Comparison of ENCODE assay signal across 13 cellular contexts in genomic region chr6:90730191-90730673, GRCh38.
A peak's percentile ranks its signal among the peaks of the same experiment; 100 is the strongest.
DNase-seq lines count a peak whose midpoint lies in the region; ATAC-seq lines count a peak whose summit lies in the region.
"Had no signal": no experiment of that assay in that cellular context is flagged by ENCODE, and none has a peak within 500 bp of the region (broad histone marks: within the 10 kb centered on the region; RNA-seq: fewer than 3 reads in every experiment).

No MANE protein-coding gene starts in this region.

- DNase-seq in NCI-H1694 (lab: John Stamatoyannopoulos, UW) (peak; percentile 26), dedifferentiated amniotic fluid mesenchymal stem cell (ENCODE audit: extremely low spot score) (no peak), hepatic stellate cell (ENCODE audit: low spot score) (no peak)
- no peak for DNase-seq in activated T-cell treated with anti-CD3 and anti-CD28 coated beads, Interleukin-2, amount 50 U/mL, for 4 hours
- DNase-seq: activated naive CD8-positive, alpha-beta T cell treated with anti-CD3 and anti-CD28 coated beads, Interleukin-2, amount 50 U/mL, for 24 hours; MG63; naive B cell; NCI-H526 had no signal

- H3K36me3 Mint-ChIP-seq in activated T-cell treated with anti-CD3 and anti-CD28 coated beads, Interleukin-2, amount 50 U/mL, for 4 hours (ENCODE audit: insufficient read depth), result no peaks in the 10 kb centered on the region
- H3K36me3 Mint-ChIP-seq: naive B cell had no signal

- peak; percentile 97 for ATAC-seq in GM18907 (IDR thresholded peaks at IDR 0.05; ENCODE audit: unreplicated experiment)
- ATAC-seq in GM21515 (IDR thresholded peaks at IDR 0.05; ENCODE audit: unreplicated experiment), result peak; percentile 75
- ATAC-seq in HG03060 (IDR thresholded peaks at IDR 0.05; ENCODE audit: low read depth, unreplicated experiment), result peak; percentile 86
- no peak for ATAC-seq in activated T-cell treated with anti-CD3 and anti-CD28 coated beads, Interleukin-2, amount 50 U/mL, for 4 hours
- no peak for ATAC-seq in HG03045 (IDR thresholded peaks at IDR 0.05; ENCODE audit: unreplicated experiment)
- ATAC-seq: activated naive CD8-positive, alpha-beta T cell treated with anti-CD3 and anti-CD28 coated beads, Interleukin-2, amount 50 U/mL, for 24 hours; Right ventricle myocardium inferior had no signal

- no peak overlapping the region for H3K4me3 Mint-ChIP-seq in activated T-cell treated with anti-CD3 and anti-CD28 coated beads, Interleukin-2, amount 50 U/mL, for 4 hours
- H3K4me3 Mint-ChIP-seq: activated naive CD8-positive, alpha-beta T cell treated with anti-CD3 and anti-CD28 coated beads, Interleukin-2, amount 50 U/mL, for 24 hours; naive B cell had no signal

- H3K9me3 Mint-ChIP-seq in activated T-cell treated with anti-CD3 and anti-CD28 coated beads, Interleukin-2, amount 50 U/mL, for 4 hours, result peaks cover 4% of the 10 kb centered on the region

- no peaks in the 10 kb centered on the region for H3K4me1 Mint-ChIP-seq in activated T-cell treated with anti-CD3 and anti-CD28 coated beads, Interleukin-2, amount 50 U/mL, for 4 hours (ENCODE audit: low read depth)
- H3K4me1 Mint-ChIP-seq: activated naive CD8-positive, alpha-beta T cell treated with anti-CD3 and anti-CD28 coated beads, Interleukin-2, amount 50 U/mL, for 24 hours; naive B cell had no signal

- H3K27me3 Mint-ChIP-seq in activated T-cell treated with anti-CD3 and anti-CD28 coated beads, Interleukin-2, amount 50 U/mL, for 4 hours (ENCODE audit: low read depth), result peaks cover 7% of the 10 kb centered on the region

Comparison
In these comparisons a context has a peak if more than half of its experiments do, and no peak if none do; other contexts are left out.
1. ATAC-seq: peak in GM18907 (single experiment), GM21515 (single experiment) and HG03060 (single experiment); none in activated T-cell treated with anti-CD3 and anti-CD28 coated beads, Interleukin-2, amount 50 U/mL, for 4 hours (0 of 2) and HG03045 (single experiment).